11 cellular contexts compared by ENCODE assay signal in the genomic region with DNA sequence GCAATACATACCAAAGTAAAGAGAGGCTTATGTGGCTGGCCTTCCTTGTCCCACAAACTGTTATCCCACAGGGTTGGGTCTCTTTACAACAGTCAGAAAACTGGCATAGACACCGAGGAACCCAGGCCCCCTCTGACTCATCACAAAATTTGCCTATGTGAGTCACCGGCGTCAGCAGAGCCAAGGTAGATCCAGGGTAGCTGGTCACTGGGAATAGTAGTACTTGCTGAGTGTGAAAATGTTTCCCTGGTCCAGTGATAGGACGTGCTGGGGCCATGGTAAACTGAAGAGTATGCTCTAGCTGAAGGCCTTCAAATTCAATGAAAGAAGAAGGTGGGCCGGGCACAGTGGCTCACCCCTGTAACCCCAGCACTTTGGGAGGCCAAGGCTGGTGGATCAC. TPM values are rescaled to one million over a fixed set of nuclear protein-coding genes. Genes with fewer than 3 reads are reported as not detected.
A peak's percentile ranks its signal among the peaks of the same experiment; 100 is the strongest.
DNase-seq lines count a peak whose midpoint lies in the region; ATAC-seq and TF ChIP-seq lines count a peak whose summit lies in the region.
"Had no signal": no experiment of that assay in that cellular context is flagged by ENCODE, and none has a peak within 500 bp of the region (broad histone marks: within the 10 kb centered on the region; RNA-seq: fewer than 3 reads in every experiment).

No MANE protein-coding gene starts in this region.

- H3K4me1 ChIP-seq in adrenal gland (replicated peaks in 1 of 2): no peaks in the 10 kb centered on the region
- H3K4me1 ChIP-seq in gastrocnemius medialis: no peaks in the 10 kb centered on the region
- H3K4me1 ChIP-seq: neural progenitor cell had no signal

- in situ Hi-C loops in gastrocnemius medialis (cut with MboI; ENCODE audit: low sequenced_read_pairs in 4 of 4): no loop called here

- H3K27me3 ChIP-seq in adrenal gland (no peaks in the 10 kb centered on the region), gastrocnemius medialis (no peaks in the 10 kb centered on the region)
- H3K27me3 ChIP-seq: BLaER1 treated with 17β-estradiol and CSF1 and Interleukin-3, amounts not matched to agents 10 nM and 100 nM; neural progenitor cell had no signal

- no peak for TF ChIP-seq CTCF in adrenal gland (IDR thresholded peaks at IDR 0.05)
- TF ChIP-seq CTCF in lower leg skin (IDR thresholded peaks at IDR 0.05): no peak
- no peak for TF ChIP-seq CTCF in gastrocnemius medialis (IDR thresholded peaks at IDR 0.05 in 4 of 5, conservative IDR thresholded peaks at IDR 0.05 in 1 of 5)

- H3K9me3 ChIP-seq in adrenal gland (replicated peaks in 1 of 3) (no peaks in the 10 kb centered on the region), gastrocnemius medialis (no peaks in the 10 kb centered on the region)

- DNase-seq in AG08395 (ENCODE audit: low spot score) (peak; percentile 8), HCEC 1CT (peak; percentile 7), adrenal gland (peak in 5 of 7 donors; percentile 20 to 49 (median 37)), islet precursor cell (peak; percentile 87), lower leg skin (ENCODE audit: low spot score in 2 of 2) (no peak), hepatic stellate cell (ENCODE audit: low spot score) (no peak), gastrocnemius medialis (no peak), NCI-H2196 treated with DMSO at 0.1 percent for 48 hours (lab: John Stamatoyannopoulos, UW; ENCODE audit: unreplicated experiment) (no peak)
- DNase-seq: activated T-cell treated with anti-CD3 and anti-CD28 coated beads, Interleukin-2, amount 50 U/mL, for 24 hours had no signal

- H3K4me3 ChIP-seq in adrenal gland (no peak overlapping the region), lower leg skin (ENCODE audit: low read depth, poor library complexity, severe bottlenecking) (no peak overlapping the region), gastrocnemius medialis (no peak overlapping the region)
- H3K4me3 ChIP-seq: BLaER1 treated with 17β-estradiol and CSF1 and Interleukin-3, amounts not matched to agents 10 nM and 100 nM; neural progenitor cell had no signal

- 51 to 70% (median 55%) methylated on average over 4 to 5 of the region's 5 CpGs for WGBS in adrenal gland, 4 donors
- WGBS in lower leg skin, 2 donors: 53 to 63% methylated on average over 5 of the region's 5 CpGs

- H3K27ac ChIP-seq in adrenal gland (no peak overlapping the region), gastrocnemius medialis (no peak overlapping the region)
- H3K27ac ChIP-seq: BLaER1 treated with 17β-estradiol and CSF1 and Interleukin-3, amounts not matched to agents 10 nM and 100 nM; neural progenitor cell had no signal

- TF ChIP-seq POLR2A in adrenal gland (IDR thresholded peaks at IDR 0.05) (no peak), lower leg skin (IDR thresholded peaks at IDR 0.05) (no peak), gastrocnemius medialis (IDR thresholded peaks at IDR 0.05) (no peak)

- no peaks in the 10 kb centered on the region for H3K36me3 ChIP-seq in adrenal gland (replicated peaks in 1 of 2)
- no peaks in the 10 kb centered on the region for H3K36me3 ChIP-seq in gastrocnemius medialis
- H3K36me3 ChIP-seq: BLaER1 treated with 17β-estradiol and CSF1 and Interleukin-3, amounts not matched to agents 10 nM and 100 nM; neural progenitor cell had no signal

- no peak for ATAC-seq in gastrocnemius medialis

- intact Hi-C loops in adrenal gland (cut with DNase I): no loop called here
- intact Hi-C loops in lower leg skin (cut with DNase I; ENCODE audit: low total_unique reads): no loop called here
- intact Hi-C loops in gastrocnemius medialis (cut with DNase I; ENCODE audit: low total_unique reads): no loop called here

RNA-seq across cellular contexts. Expression of gene SKIL, which starts 27.1 kb away (rescaled TPM):
- total RNA-seq in adrenal gland: 10 to 100 TPM; 24.2 to 51.7 (median 45.3) TPM
- polyA plus RNA-seq in adrenal gland: 10 to 100 TPM in 1 of 3 donors, 1 to 10 TPM in 2; 8.7 to 13.7 (median 9.6) TPM
- 10 to 100 TPM; 26.9 to 32.2 (median 29.8) TPM for total RNA-seq in lower leg skin
- 10 to 100 TPM; 26.7 to 45.1 (median 29.4) TPM for total RNA-seq in gastrocnemius medialis

Comparison
In these comparisons a context has a peak if more than half of its experiments do, and no peak if none do; other contexts are left out.
1. DNase-seq: peak in AG08395 (single experiment), HCEC 1CT (single experiment), adrenal gland (5 of 7) and islet precursor cell (single experiment); none in lower leg skin (0 of 2), hepatic stellate cell (single experiment), gastrocnemius medialis (0 of 2) and NCI-H2196 treated with DMSO at 0.1 percent for 48 hours (single experiment).